ENCODE assay signal across 8 cellular contexts in the genomic region with DNA sequence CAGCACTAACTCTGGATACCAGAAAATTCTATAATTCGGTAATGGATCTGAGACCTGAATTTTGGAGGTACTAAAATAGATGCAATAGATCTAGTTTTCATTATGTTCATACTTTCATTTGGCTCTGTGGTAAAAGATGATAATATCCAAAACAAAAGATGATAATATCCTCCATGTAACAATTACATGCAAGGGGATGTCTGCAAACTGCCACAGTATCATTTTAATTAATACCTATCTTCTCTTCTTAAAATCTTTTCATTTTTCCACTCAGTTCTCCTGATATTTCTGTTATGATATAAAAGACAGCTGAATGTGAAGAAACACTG. TPM values are rescaled to one million over a fixed set of nuclear protein-coding genes. Genes with fewer than 3 reads are reported as not detected.
A peak's percentile ranks its signal among the peaks of the same experiment; 100 is the strongest.
DNase-seq lines count a peak whose midpoint lies in the region; ATAC-seq, FAIRE-seq and TF ChIP-seq lines count a peak whose summit lies in the region.

No MANE protein-coding gene starts in this region.

- no peaks in the 10 kb centered on the region for H3K79me2 ChIP-seq in K562 (ENCODE audit: control insufficient read depth, insufficient read depth, low read length)

- in situ Hi-C loops in K562 (cut with MboI), result no loop called here

- POLR2A ChIA-PET in K562 (lab: Yijun Ruan, JAX), result interaction anchor here (0.7 to 2.5 kb wide), 9 partner anchors 11 to 285 kb away, joined by 3 to 18 read pairs (median 3); no protein-coding TSS in a partner anchor

- peaks cover 11% of the 10 kb centered on the region for H3K36me3 ChIP-seq in right atrium auricular region
- peaks cover 9% of the 10 kb centered on the region for H3K36me3 ChIP-seq in K562 (ENCODE audit: control insufficient read depth, insufficient read depth, low read length)
- H3K36me3 ChIP-seq in mucosa of rectum (ENCODE audit: control insufficient read depth in 2 of 2, insufficient read depth in 2 of 2, low read length in 2 of 2), result peaks cover 8% of the 10 kb centered on the region in 2 donors
- H3K36me3 ChIP-seq in aorta (ENCODE audit: control insufficient read depth in 1 of 2, insufficient read depth in 2 of 2, low read length in 1 of 2), result peaks cover 7 to 9% of the 10 kb centered on the region in 2 donors

- H3K27me3 ChIP-seq in right atrium auricular region (no peaks in the 10 kb centered on the region), K562 (ENCODE audit: control insufficient read depth in 2 of 2, insufficient read depth in 2 of 2, low read length in 2 of 2) (no peaks in the 10 kb centered on the region), mucosa of rectum (ENCODE audit: control insufficient read depth in 2 of 2, insufficient read depth in 2 of 2, low read length in 2 of 2) (no peaks in the 10 kb centered on the region), aorta (ENCODE audit: control insufficient read depth in 1 of 2, insufficient read depth in 2 of 2, low read length in 1 of 2) (no peaks in the 10 kb centered on the region)

- H3K27ac ChIP-seq in right atrium auricular region, result peak overlapping the region; percentile 88 to 95
- peak overlapping the region; percentile 75 for H3K27ac ChIP-seq in K562 (ENCODE audit: extremely low read depth, low read depth, low read length)
- H3K27ac ChIP-seq in mucosa of rectum (ENCODE audit: low read depth in 2 of 2, low read length in 2 of 2), result peak overlapping the region; percentile 90 to 95
- H3K27ac ChIP-seq in aorta (ENCODE audit: low read depth in 1 of 2, low read length in 2 of 2), result no peak overlapping the region

- peak overlapping the region; percentile 74 for H3K4me2 ChIP-seq in K562 (ENCODE audit: insufficient read depth, low read length)

- TF ChIP-seq RAD21 in K562 (CRISPR knock-in tag; conservative IDR thresholded peaks at IDR 0.05 in 1 of 2, IDR thresholded peaks at IDR 0.05 in 1 of 2), result no peak

- no peak for TF ChIP-seq EP300 in K562 (IDR thresholded peaks at IDR 0.05; ENCODE audit: low read length)

- H3K9ac ChIP-seq in K562 (ENCODE audit: insufficient read depth in 1 of 2, low read depth in 2 of 2, low read length in 2 of 2) (peak overlapping the region in 1 of 2 experiments; percentile 76; a peak in 2 of 4 replicates), mucosa of rectum (ENCODE audit: low read depth in 1 of 2, low read length in 2 of 2) (peak overlapping the region; percentile 60 to 64)

- H3K9me3 ChIP-seq in right atrium auricular region (no peaks in the 10 kb centered on the region), K562 (replicated peaks; ENCODE audit: control insufficient read depth, insufficient read depth, low read depth, low read length) (0 out of 2 replicates have a peak, but pooled peaks cover 6% of the 10 kb centered on the region), mucosa of rectum (ENCODE audit: control insufficient read depth in 2 of 2, low read length in 2 of 2) (no peaks in the 10 kb centered on the region), aorta (ENCODE audit: control insufficient read depth, low read length) (no peaks in the 10 kb centered on the region)

- peak overlapping the region; percentile 50 to 52 for H3K4me3 ChIP-seq in right atrium auricular region
- peak overlapping the region; percentile 26; the same call in 1 of the 2 replicates for H3K4me3 ChIP-seq in K562
- H3K4me3 ChIP-seq in mucosa of rectum (ENCODE audit: low read length in 2 of 2), result peak overlapping the region; percentile 68 to 89
- peak overlapping the region; percentile 28 to 87 for H3K4me3 ChIP-seq in aorta (ENCODE audit: low read length in 2 of 2)

- peaks cover 2% of the 10 kb centered on the region for H3K9me1 ChIP-seq in K562 (ENCODE audit: control insufficient read depth, insufficient read depth, low read length)

- FAIRE-seq in K562 (lab: Jason Lieb, UNC), result no peak

- 67% methylated on average over 1 of the region's 1 CpG for WGBS in K562 (ENCODE audit: insufficient coverage, low coverage, missing lambda C conversion rate)
- 38 to 49% methylated on average over 1 of the region's 1 CpG for WGBS in aorta, 2 donors

- H3K4me1 ChIP-seq in right atrium auricular region (peaks cover 0 to 11% of the 10 kb centered on the region in 2 donors), K562 (replicated peaks in 1 of 2; ENCODE audit: control insufficient read depth in 2 of 2, insufficient read depth in 2 of 2, low read length in 2 of 2) (peaks cover 30 to 42% of the 10 kb centered on the region in 2 experiments), mucosa of rectum (ENCODE audit: control insufficient read depth in 2 of 2, insufficient read depth in 2 of 2, low read length in 2 of 2) (peaks cover 16 to 19% of the 10 kb centered on the region in 2 donors), aorta (ENCODE audit: control insufficient read depth in 1 of 2, insufficient read depth in 2 of 2, low read length in 2 of 2) (no peaks in the 10 kb centered on the region)

- TF ChIP-seq CTCF in right atrium auricular region (IDR thresholded peaks at IDR 0.05), result no peak
- no peak for TF ChIP-seq CTCF in K562 (IDR thresholded peaks at IDR 0.05 in 2 of 3, conservative IDR thresholded peaks at IDR 0.05 in 1 of 3; ENCODE audit: insufficient read depth in 2 of 3, low read depth in 1 of 3, low read length in 3 of 3)

- intact Hi-C loops in left cardiac atrium (cut with DNase I) (loop anchor here in 1 of 2 donors (10.0 kb wide), 1 partner anchor 109 kb away; the partner anchor contains the start of gene BTN3A2), K562 (cut with micrococcal nuclease) (no loop called here), aorta (cut with DNase I) (loop anchor here in 1 of 2 donors (10.0 kb wide), 1 partner anchor 69 kb away; the partner anchor contains the start of gene BTN3A1)

- CTCF ChIA-PET in K562 (lab: Yijun Ruan, JAX; ENCODE audit: low intra/inter-chr PET ratio), result no interaction called here

- no peak for TF ChIP-seq POLR2A in K562 (conservative IDR thresholded peaks at IDR 0.05)

- no peak for ATAC-seq in left cardiac atrium
- ATAC-seq in K562, result no peak
- ATAC-seq in aorta (ENCODE audit: low FRiP score), result no peak
- no peak for ATAC-seq in GM21717 (IDR thresholded peaks at IDR 0.05; ENCODE audit: unreplicated experiment)
- ATAC-seq in GM21529 (IDR thresholded peaks at IDR 0.05; ENCODE audit: unreplicated experiment), result no peak

- BruUV-seq in K562 (replicated peaks; lab: Mats Ljungman, UMichigan), result no TSS peak

- peak overlapping the region; percentile 95 for H2AFZ ChIP-seq in K562 (ENCODE audit: low read depth, low read length)

- DNase-seq in right atrium auricular region (ENCODE audit: low spot score) (no peak), left cardiac atrium (no peak), K562 (ENCODE audit: extremely low read depth in 1 of 4, low spot score in 3 of 4) (no peak), aorta (no peak), KG1 (lab: John Stamatoyannopoulos, UW) (no peak)

- no peaks in the 10 kb centered on the region for H4K20me1 ChIP-seq in K562 (replicated peaks; ENCODE audit: control insufficient read depth, insufficient read depth, low read length)

RNA-seq across cellular contexts. Expression of gene BTN2A1, which starts 15.6 kb away (rescaled TPM):
- total RNA-seq in right atrium auricular region (10 to 100 TPM in 1 of 2 donors, 1 to 10 TPM in 1; 7.6 to 13.9 TPM), left cardiac atrium (10 to 100 TPM; 16.1 to 19.1 TPM), K562 (2014; rRNA removed) (6.7 and 6.8 TPM in 2 replicates), K562 (2014; rRNA removed; fragmentation: Illumina TruSeq; extraction: Trizol) (17.2 and 17.6 TPM in 2 replicates), K562 (2015; rRNA removed; fragmentation: Illumina TruSeq; extraction: Trizol) (15.9 and 16.2 TPM in 2 replicates), K562 (2021) (13.0 and 13.5 TPM in 2 replicates), aorta (10 to 100 TPM; 37.6 to 41.6 TPM)
- total RNA-seq in K562 (2011; cell fraction: chromatin; rRNA removed; ENCODE audit: low replicate concordance), result 41.4 and 45.8 TPM in 2 replicates
- 30.1 and 32.4 TPM in 2 replicates for total RNA-seq in K562 (2011; cell fraction: nucleolus; rRNA removed)
- 28.4 and 29.5 TPM in 2 replicates for total RNA-seq in K562 (2011; cell fraction: nucleoplasm; rRNA removed)
- polyA plus RNA-seq in K562 (2011; rRNA removed) (18.9 and 23.2 TPM in 2 replicates), K562 (2014; fragmentation: Illumina TruSeq; extraction: Trizol) (19.4 and 22.1 TPM in 2 replicates), K562 (2014; fragmentation: Nextera tagmentation; extraction: Ambion mirVana) (10 to 100 TPM in 1 of 2 experiments, 1 to 10 TPM in 1; 7.0 to 16.4 TPM), K562 (2014; rRNA removed) (18.0 and 21.7 TPM in 2 replicates), aorta (10 to 100 TPM; 14.1 to 40.4 TPM)
- 13.3 and 16.1 TPM in 2 replicates for polyA plus RNA-seq in K562 (2011; cell fraction: cytosol; rRNA removed)
- polyA plus RNA-seq in K562 (2011; cell fraction: nucleus; rRNA removed), result 33.9 and 39.5 TPM in 2 replicates
- 12.6 and 22.3 TPM in 2 replicates for polyA plus RNA-seq in K562 (2012)
- 22.7 and 32.0 TPM in 2 replicates for polyA minus RNA-seq in K562 (2011; rRNA and poly(A)+ RNA removed)
- 6.4 and 8.2 TPM in 2 replicates for polyA minus RNA-seq in K562 (2011; cell fraction: cytosol; rRNA and poly(A)+ RNA removed)
- polyA minus RNA-seq in K562 (2011; cell fraction: nucleus; rRNA and poly(A)+ RNA removed), result 11.0 and 19.7 TPM in 2 replicates

RNA-seq across cellular contexts. Expression of gene BTN1A1, which starts 26.7 kb away (rescaled TPM):
- total RNA-seq in right atrium auricular region (not detected), left cardiac atrium (not detected), K562 (2014; rRNA removed) (0.09 TPM in 1 of 2 replicates, not detected in the other), K562 (2014; rRNA removed; fragmentation: Illumina TruSeq; extraction: Trizol) (0.15 TPM in 1 of 2 replicates, not detected in the other), K562 (2015; rRNA removed; fragmentation: Illumina TruSeq; extraction: Trizol) (not detected in 2 replicates), K562 (2021) (0.09 TPM in 1 of 2 replicates, not detected in the other), aorta (not detected)
- not detected in 2 replicates for total RNA-seq in K562 (2011; cell fraction: chromatin; rRNA removed; ENCODE audit: low replicate concordance)
- total RNA-seq in K562 (2011; cell fraction: nucleolus; rRNA removed), result not detected in 2 replicates
- not detected in 2 replicates for total RNA-seq in K562 (2011; cell fraction: nucleoplasm; rRNA removed)
- polyA plus RNA-seq in K562 (2011; rRNA removed) (0.04 TPM in 2 replicates), K562 (2014; fragmentation: Illumina TruSeq; extraction: Trizol) (0.06 TPM in 1 of 2 replicates, not detected in the other), K562 (2014; fragmentation: Nextera tagmentation; extraction: Ambion mirVana) (under 1 TPM in 1 of 2 experiments, not detected in 1; 0.01 TPM), K562 (2014; rRNA removed) (not detected in 2 replicates), aorta (not detected)
- 0.01 TPM in 1 of 2 replicates, not detected in the other for polyA plus RNA-seq in K562 (2011; cell fraction: cytosol; rRNA removed)
- not detected in 2 replicates for polyA plus RNA-seq in K562 (2011; cell fraction: nucleus; rRNA removed)
- polyA plus RNA-seq in K562 (2012), result 0.04 and 0.05 TPM in 2 replicates
- not detected in 2 replicates for polyA minus RNA-seq in K562 (2011; rRNA and poly(A)+ RNA removed)
- polyA minus RNA-seq in K562 (2011; cell fraction: cytosol; rRNA and poly(A)+ RNA removed), result not detected in 2 replicates
- polyA minus RNA-seq in K562 (2011; cell fraction: nucleus; rRNA and poly(A)+ RNA removed), result not detected in 2 replicates

RNA-seq across cellular contexts. Expression of gene BTN3A3, which starts 33.1 kb away (rescaled TPM):
- total RNA-seq in right atrium auricular region (1 to 10 TPM; 5.6 to 8.7 TPM), left cardiac atrium (10 to 100 TPM in 1 of 2 donors, 1 to 10 TPM in 1; 8.9 to 13.3 TPM), K562 (2014; rRNA removed) (0.45 and 1.0 TPM in 2 replicates), K562 (2014; rRNA removed; fragmentation: Illumina TruSeq; extraction: Trizol) (1.2 and 1.4 TPM in 2 replicates), K562 (2015; rRNA removed; fragmentation: Illumina TruSeq; extraction: Trizol) (0.98 and 1.3 TPM in 2 replicates), K562 (2021) (1.4 and 1.5 TPM in 2 replicates), aorta (10 to 100 TPM; 12.8 to 45.1 TPM)
- 19.6 and 24.0 TPM in 2 replicates for total RNA-seq in K562 (2011; cell fraction: chromatin; rRNA removed; ENCODE audit: low replicate concordance)
- 4.6 and 4.8 TPM in 2 replicates for total RNA-seq in K562 (2011; cell fraction: nucleolus; rRNA removed)
- total RNA-seq in K562 (2011; cell fraction: nucleoplasm; rRNA removed), result 16.4 and 24.1 TPM in 2 replicates
- polyA plus RNA-seq in K562 (2011; rRNA removed) (3.5 and 7.6 TPM in 2 replicates), K562 (2014; fragmentation: Illumina TruSeq; extraction: Trizol) (0.71 and 1.00 TPM in 2 replicates), K562 (2014; fragmentation: Nextera tagmentation; extraction: Ambion mirVana) (under 1 TPM; 0.21 to 0.41 TPM), K562 (2014; rRNA removed) (1.1 and 1.3 TPM in 2 replicates), aorta (1 to 10 TPM; 3.1 to 9.7 TPM)
- polyA plus RNA-seq in K562 (2011; cell fraction: cytosol; rRNA removed), result 0.51 and 1.6 TPM in 2 replicates
- polyA plus RNA-seq in K562 (2011; cell fraction: nucleus; rRNA removed), result 24.8 and 44.0 TPM in 2 replicates
- polyA plus RNA-seq in K562 (2012), result 1.1 and 3.0 TPM in 2 replicates
- polyA minus RNA-seq in K562 (2011; rRNA and poly(A)+ RNA removed), result 5.6 and 15.4 TPM in 2 replicates
- polyA minus RNA-seq in K562 (2011; cell fraction: cytosol; rRNA and poly(A)+ RNA removed), result 0.19 and 0.82 TPM in 2 replicates
- 3.4 and 18.0 TPM in 2 replicates for polyA minus RNA-seq in K562 (2011; cell fraction: nucleus; rRNA and poly(A)+ RNA removed)

Comparison
In these comparisons a context has a peak if more than half of its experiments do, and no peak if none do; other contexts are left out.
1. H3K27ac ChIP-seq: peak in right atrium auricular region (2 of 2), K562 (single experiment) and mucosa of rectum (2 of 2); none in aorta (0 of 2).
2. H3K4me3 ChIP-seq: peak in every context shown above with its lines; median percentile 78 in mucosa of rectum; 58 in aorta; 51 in right atrium auricular region; 26 in K562.